17 cellular contexts compared by ENCODE assay signal in the genomic region with DNA sequence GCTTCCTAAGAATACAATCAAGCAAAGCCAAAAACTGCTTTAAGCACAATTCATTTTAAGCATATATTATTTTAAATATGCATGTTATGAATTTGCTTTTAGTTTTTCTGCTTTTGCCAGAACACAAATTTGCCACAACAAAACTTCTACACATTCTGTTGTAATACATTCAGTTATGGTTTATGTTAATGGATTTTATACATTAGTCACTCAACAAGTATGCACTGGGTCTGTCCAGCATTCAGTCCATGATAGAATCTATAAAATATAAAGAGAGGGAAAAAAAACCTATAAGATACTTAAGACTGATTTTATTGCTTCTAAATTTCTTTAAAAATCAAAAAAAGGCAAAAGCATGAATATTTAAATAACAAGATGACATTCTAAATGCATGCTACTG. TPM values are rescaled to one million over a fixed set of nuclear protein-coding genes. Genes with fewer than 3 reads are reported as not detected.
DNase-seq lines count a peak whose midpoint lies in the region; FAIRE-seq and TF ChIP-seq lines count a peak whose summit lies in the region.
"Had no signal": no experiment of that assay in that cellular context is flagged by ENCODE, and none has a peak within 500 bp of the region (broad histone marks: within the 10 kb centered on the region; RNA-seq: fewer than 3 reads in every experiment).

No MANE protein-coding gene starts in this region.

- H3K4me3 Mint-ChIP-seq in activated T-helper 1 cell treated with anti-CD3 and anti-CD28 coated beads, Interleukin-12 subunit alpha, Interleukin-12 subunit beta, Interleukin-2, Interleukin-4 antibody, amounts not matched to agents 30 ng/mL and 10 ng/mL and 1 ng/mL, durations not matched to agents 14 hours and 24 hours and 36 hours: no peak overlapping the region
- H3K4me3 Mint-ChIP-seq: CD14-positive monocyte had no signal

- H3K9me3 Mint-ChIP-seq in activated T-helper 1 cell treated with anti-CD3 and anti-CD28 coated beads, Interleukin-12 subunit alpha, Interleukin-12 subunit beta, Interleukin-2, Interleukin-4 antibody, amounts not matched to agents 30 ng/mL and 10 ng/mL and 1 ng/mL, durations not matched to agents 14 hours and 24 hours and 36 hours: no peaks in the 10 kb centered on the region

- intact Hi-C loops in activated T-helper 1 cell treated with anti-CD3 and anti-CD28 coated beads, Interleukin-12 subunit alpha, Interleukin-12 subunit beta, Interleukin-2, Interleukin-4 antibody, amounts not matched to agents 30 ng/mL and 10 ng/mL and 1 ng/mL, durations not matched to agents 14 hours and 24 hours and 36 hours (cut with micrococcal nuclease): no loop called here

- DNase-seq in EL (peak; percentile 48), RWPE1 (ENCODE audit: low spot score) (peak; percentile 8), bronchial epithelial cell (ENCODE audit: low read depth) (peak; percentile 21), iris pigment epithelial cell (ENCODE audit: low read depth) (peak; percentile 29), NCI-H2196 treated with DMSO at 0.1 percent for 48 hours (lab: John Stamatoyannopoulos, UW; ENCODE audit: unreplicated experiment) (no peak)
- DNase-seq in activated CD8-positive, alpha-beta memory T cell treated with anti-CD3 and anti-CD28 coated beads, Interleukin-2, amount 50 U/mL, for 48 hours: no peak
- DNase-seq in activated T-helper 1 cell treated with anti-CD3 and anti-CD28 coated beads, Interleukin-12 subunit alpha, Interleukin-12 subunit beta, Interleukin-2, Interleukin-4 antibody, amounts not matched to agents 30 ng/mL and 10 ng/mL and 1 ng/mL, durations not matched to agents 14 hours and 24 hours and 36 hours (ENCODE audit: low spot score): no peak
- DNase-seq: DND-41, GF-D8, NCI-H1092 treated with DMSO at 0.1 percent for 48 hours, NCI-H2081 treated with DMSO at 0.1 percent for 48 hours, NCI-H524, NCI-H82, RPMI8226 had no signal

- no peak for FAIRE-seq in bronchial epithelial cell (lab: Jason Lieb, UNC)
- FAIRE-seq: GM19239, H1 had no signal

- POLR2A ChIA-PET in RWPE1 (lab: Yijun Ruan, JAX; ENCODE audit: low non-redundant PET): no interaction called here

- no peak overlapping the region for H3K27ac ChIP-seq in RWPE1

- H3K36me3 Mint-ChIP-seq in activated T-helper 1 cell treated with anti-CD3 and anti-CD28 coated beads, Interleukin-12 subunit alpha, Interleukin-12 subunit beta, Interleukin-2, Interleukin-4 antibody, amounts not matched to agents 30 ng/mL and 10 ng/mL and 1 ng/mL, durations not matched to agents 14 hours and 24 hours and 36 hours (ENCODE audit: low read depth): no peaks in the 10 kb centered on the region
- H3K36me3 Mint-ChIP-seq: CD14-positive monocyte had no signal

- no peaks in the 10 kb centered on the region for H3K4me1 Mint-ChIP-seq in activated T-helper 1 cell treated with anti-CD3 and anti-CD28 coated beads, Interleukin-12 subunit alpha, Interleukin-12 subunit beta, Interleukin-2, Interleukin-4 antibody, amounts not matched to agents 30 ng/mL and 10 ng/mL and 1 ng/mL, durations not matched to agents 14 hours and 24 hours and 36 hours (ENCODE audit: low read depth)
- H3K4me1 Mint-ChIP-seq: CD14-positive monocyte had no signal

- H3K36me3 ChIP-seq in bronchial epithelial cell (ENCODE audit: control insufficient read depth, insufficient read depth, low read length): no peaks in the 10 kb centered on the region

- TF ChIP-seq CTCF in RWPE1 (conservative IDR thresholded peaks at IDR 0.05; ENCODE audit: low read depth): no peak
- no peak for TF ChIP-seq CTCF in bronchial epithelial cell (IDR thresholded peaks at IDR 0.05; ENCODE audit: insufficient read depth, low read length, severe bottlenecking)

- H3K27ac Mint-ChIP-seq in activated T-helper 1 cell treated with anti-CD3 and anti-CD28 coated beads, Interleukin-12 subunit alpha, Interleukin-12 subunit beta, Interleukin-2, Interleukin-4 antibody, amounts not matched to agents 30 ng/mL and 10 ng/mL and 1 ng/mL, durations not matched to agents 14 hours and 24 hours and 36 hours: no peak overlapping the region
- H3K27ac Mint-ChIP-seq: CD14-positive monocyte had no signal

- H3K4me3 ChIP-seq in bronchial epithelial cell (ENCODE audit: low read depth, low read length): no peak overlapping the region

- no peaks in the 10 kb centered on the region for H3K27me3 Mint-ChIP-seq in activated T-helper 1 cell treated with anti-CD3 and anti-CD28 coated beads, Interleukin-12 subunit alpha, Interleukin-12 subunit beta, Interleukin-2, Interleukin-4 antibody, amounts not matched to agents 30 ng/mL and 10 ng/mL and 1 ng/mL, durations not matched to agents 14 hours and 24 hours and 36 hours (ENCODE audit: insufficient read depth)

- CTCF ChIA-PET in RWPE1 (lab: Yijun Ruan, JAX): no interaction called here

- H3K27me3 ChIP-seq in bronchial epithelial cell (ENCODE audit: control insufficient read depth, insufficient read depth, low read length): no peaks in the 10 kb centered on the region

RNA-seq across cellular contexts. Expression of a gene that starts 22.2 kb away (rescaled TPM):
- total RNA-seq in bronchial epithelial cell: not detected in 2 replicates
- total RNA-seq in activated T-helper 1 cell treated with anti-CD3 and anti-CD28 coated beads, Interleukin-12 subunit alpha, Interleukin-12 subunit beta, Interleukin-2, Interleukin-4 antibody, amounts not matched to agents 30 ng/mL and 10 ng/mL and 1 ng/mL, durations not matched to agents 14 hours and 24 hours and 36 hours: not detected in 2 replicates
- total RNA-seq: H1 had no signal

Comparison
In these comparisons a context has a peak if more than half of its experiments do, and no peak if none do; other contexts are left out.
1. DNase-seq: peak in EL (single experiment), RWPE1 (single experiment), bronchial epithelial cell (single experiment) and iris pigment epithelial cell (single experiment); none in activated CD8-positive, alpha-beta memory T cell treated with anti-CD3 and anti-CD28 coated beads, Interleukin-2, amount 50 U/mL, for 48 hours (single experiment), NCI-H2196 treated with DMSO at 0.1 percent for 48 hours (single experiment) and activated T-helper 1 cell treated with anti-CD3 and anti-CD28 coated beads, Interleukin-12 subunit alpha, Interleukin-12 subunit beta, Interleukin-2, Interleukin-4 antibody, amounts not matched to agents 30 ng/mL and 10 ng/mL and 1 ng/mL, durations not matched to agents 14 hours and 24 hours and 36 hours (single experiment).